1 cellular context compared by ENCODE assay signal in genomic region chr7:131040467-131040932, GRCh38.
TF ChIP-seq lines count a peak whose summit lies in the region.

No MANE protein-coding gene starts in this region.

TF ChIP-seq in WTC11, 78 proteins besides CTCF, POLR2A, EP300 and RAD21 (continued from another document):
- TF ChIP-seq CREM (CRISPR knock-in tag; IDR thresholded peaks at IDR 0.05) (no peak), ZNF281 (CRISPR knock-in tag; IDR thresholded peaks at IDR 0.05) (no peak), NR1H2 (CRISPR knock-in tag; IDR thresholded peaks at IDR 0.05) (no peak), AFF4 (CRISPR knock-in tag; IDR thresholded peaks at IDR 0.05; ENCODE audit: borderline replicate concordance) (no peak), MXD4 (CRISPR knock-in tag; IDR thresholded peaks at IDR 0.05; ENCODE audit: borderline replicate concordance) (no peak)
TF ChIP-seq in WTC11: peak in this region for 0.
